Comparison of ENCODE assay signal across 1 cellular context in the genomic region with DNA sequence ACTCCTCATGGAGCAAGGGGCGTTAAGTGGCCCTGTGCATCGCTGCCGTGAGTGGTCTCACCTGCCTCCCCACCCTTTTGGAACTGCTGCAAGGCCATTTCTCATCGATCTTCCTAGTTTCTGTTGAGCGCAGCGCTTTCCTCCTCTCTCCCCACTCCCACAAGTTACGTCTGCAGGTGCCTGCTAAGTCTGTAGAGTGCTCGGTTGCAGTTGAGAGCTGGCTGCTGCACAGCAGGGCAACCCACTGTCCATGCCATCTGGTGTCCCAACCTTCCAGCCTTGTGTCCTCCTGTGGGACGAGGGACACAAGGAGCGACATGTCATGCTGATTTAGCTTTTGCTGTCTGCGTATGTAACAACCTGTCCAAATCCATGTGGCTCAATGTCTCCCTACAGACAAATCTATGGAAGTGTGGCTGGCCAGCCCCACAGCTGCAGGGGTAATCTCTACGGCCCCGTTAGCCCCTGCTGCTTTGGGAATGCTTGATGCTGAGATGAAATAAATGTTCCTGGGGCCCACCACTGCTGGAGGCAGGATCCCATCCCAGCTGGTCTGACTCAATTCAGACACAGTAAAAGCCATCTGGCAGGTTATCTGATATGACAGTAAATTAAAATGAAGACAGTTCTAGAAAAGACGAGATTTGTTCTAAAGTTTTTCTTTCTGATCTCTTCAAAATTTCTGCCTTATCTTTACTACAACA.
TF ChIP-seq lines count a peak whose summit lies in the region.

No MANE protein-coding gene starts in this region.

TF ChIP-seq in H1, 55 proteins besides CTCF, POLR2A, EP300 and RAD21:
- TF ChIP-seq SRF (IDR thresholded peaks at IDR 0.05; ENCODE audit: low read depth, low read length) (no peak), TEAD4 (IDR thresholded peaks at IDR 0.05; ENCODE audit: low read depth, low read length) (peak; percentile 72), TCF12 (IDR thresholded peaks at IDR 0.05; ENCODE audit: low read depth, low read length) (peak; percentile 74; the same call in 1 of the 2 replicates), POLR2AphosphoS5 (IDR thresholded peaks at IDR 0.05; ENCODE audit: low read depth, low read length) (no peak), ZNF274 (IDR thresholded peaks at IDR 0.05; ENCODE audit: borderline replicate concordance, extremely low read depth, low read length) (no peak), FOSL1 (IDR thresholded peaks at IDR 0.05; ENCODE audit: insufficient read depth, low read depth, low read length) (no peak), RBBP5 (IDR thresholded peaks at IDR 0.05; ENCODE audit: borderline replicate concordance, low read depth, low read length) (0 out of 2 replicates have a peak, but pooled peaks have one; percentile 50), CEBPB (IDR thresholded peaks at IDR 0.05; ENCODE audit: low read depth, low read length) (no peak), HDAC2 (IDR thresholded peaks at IDR 0.05; ENCODE audit: borderline replicate concordance in 1 of 2, low read depth in 2 of 2, low read length in 2 of 2) (no peak), GABPA (IDR thresholded peaks at IDR 0.05; ENCODE audit: borderline replicate concordance, insufficient read depth, low read length) (no peak), TAF1 (IDR thresholded peaks at IDR 0.05; ENCODE audit: low read depth, low read length) (no peak), BACH1 (IDR thresholded peaks at IDR 0.05; ENCODE audit: low read length) (no peak), SIRT6 (IDR thresholded peaks at IDR 0.05; ENCODE audit: low read length) (no peak), NANOG (IDR thresholded peaks at IDR 0.05; ENCODE audit: insufficient read depth, low read depth, low read length, poor library complexity, severe bottlenecking) (peak; percentile 79), JUN (IDR thresholded peaks at IDR 0.05; ENCODE audit: low read depth, low read length) (no peak), SIN3A (conservative IDR thresholded peaks at IDR 0.05 in 1 of 2, IDR thresholded peaks at IDR 0.05 in 1 of 2; ENCODE audit: low read depth in 1 of 2, low read length in 2 of 2) (peak in 1 of 2 experiments; percentile 66; a peak in 1 of 4 replicates), BRCA1 (IDR thresholded peaks at IDR 0.05; ENCODE audit: low read depth, low read length) (no peak), SAP30 (IDR thresholded peaks at IDR 0.05; ENCODE audit: insufficient read depth, insufficient replicate concordance, low read length) (no peak), CBX5 (IDR thresholded peaks at IDR 0.05; ENCODE audit: low read depth, low read length) (no peak), ASH2L (IDR thresholded peaks at IDR 0.05; ENCODE audit: low read length) (peak; percentile 34), JUND (IDR thresholded peaks at IDR 0.05; ENCODE audit: low read length) (no peak), SIX5 (IDR thresholded peaks at IDR 0.05; ENCODE audit: low read depth, low read length) (no peak), SP1 (IDR thresholded peaks at IDR 0.05; ENCODE audit: low read depth, low read length) (0 out of 2 replicates have a peak, but pooled peaks have one; percentile 43)
- TF ChIP-seq, protein P1, sequence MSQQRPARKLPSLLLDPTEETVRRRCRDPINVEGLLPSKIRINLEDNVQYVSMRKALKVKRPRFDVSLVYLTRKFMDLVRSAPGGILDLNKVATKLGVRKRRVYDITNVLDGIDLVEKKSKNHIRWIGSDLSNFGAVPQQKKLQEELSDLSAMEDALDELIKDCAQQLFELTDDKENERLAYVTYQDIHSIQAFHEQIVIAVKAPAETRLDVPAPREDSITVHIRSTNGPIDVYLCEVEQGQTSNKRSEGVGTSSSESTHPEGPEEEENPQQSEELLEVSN (IDR thresholded peaks at IDR 0.05) = no peak
- TF ChIP-seq, protein P2, sequence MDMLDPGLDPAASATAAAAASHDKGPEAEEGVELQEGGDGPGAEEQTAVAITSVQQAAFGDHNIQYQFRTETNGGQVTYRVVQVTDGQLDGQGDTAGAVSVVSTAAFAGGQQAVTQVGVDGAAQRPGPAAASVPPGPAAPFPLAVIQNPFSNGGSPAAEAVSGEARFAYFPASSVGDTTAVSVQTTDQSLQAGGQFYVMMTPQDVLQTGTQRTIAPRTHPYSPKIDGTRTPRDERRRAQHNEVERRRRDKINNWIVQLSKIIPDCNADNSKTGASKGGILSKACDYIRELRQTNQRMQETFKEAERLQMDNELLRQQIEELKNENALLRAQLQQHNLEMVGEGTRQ (IDR thresholded peaks at IDR 0.05; ENCODE audit: low read length) = no peak
- TF ChIP-seq, protein P3, sequence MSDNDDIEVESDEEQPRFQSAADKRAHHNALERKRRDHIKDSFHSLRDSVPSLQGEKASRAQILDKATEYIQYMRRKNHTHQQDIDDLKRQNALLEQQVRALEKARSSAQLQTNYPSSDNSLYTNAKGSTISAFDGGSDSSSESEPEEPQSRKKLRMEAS (IDR thresholded peaks at IDR 0.05) = peak; percentile 1; the same call in 1 of the 2 replicates
